ENCODE assay signal across 8 cellular contexts in genomic region chr7:6636741-6637543, GRCh38. TPM values are rescaled to one million over a fixed set of nuclear protein-coding genes. Genes with fewer than 3 reads are reported as not detected.
A peak's percentile ranks its signal among the peaks of the same experiment; 100 is the strongest.
DNase-seq lines count a peak whose midpoint lies in the region; ATAC-seq and TF ChIP-seq lines count a peak whose summit lies in the region.

TSS of gene ZNF316 (plus strand) at chr7:6637318. CDS start at chr7:6642410, 5,092 bp downstream.

- intact Hi-C loops in A673 (cut with micrococcal nuclease; ENCODE audit: unreplicated experiment) (no loop called here), Panc1 (cut with micrococcal nuclease; ENCODE audit: unreplicated experiment) (no loop called here)

- peaks cover 6% of the 10 kb centered on the region for H3K4me1 ChIP-seq in A673 (ENCODE audit: insufficient read depth, low read length, poor library complexity, severe bottlenecking)
- H3K4me1 ChIP-seq in Panc1 (ENCODE audit: control insufficient read depth, insufficient read depth, low read length), result peaks cover 15% of the 10 kb centered on the region
- no peaks in the 10 kb centered on the region for H3K4me1 ChIP-seq in foreskin keratinocyte
- peaks cover 17% of the 10 kb centered on the region for H3K4me1 ChIP-seq in neuron (ENCODE audit: insufficient read depth, low read length)

- BruUV-seq in A673 (replicated peaks; lab: Mats Ljungman, UMichigan) (no TSS peak), Panc1 (replicated peaks; lab: Mats Ljungman, UMichigan) (TSS peak; percentile 91)

- H3K36me3 ChIP-seq in A673 (ENCODE audit: insufficient read depth, low read length, poor library complexity, severe bottlenecking) (peaks cover 5% of the 10 kb centered on the region), Panc1 (ENCODE audit: control insufficient read depth, insufficient read depth, low read length) (peaks cover 4% of the 10 kb centered on the region; the same call in 1 of the 2 replicates), neuron (ENCODE audit: insufficient read depth, low read length) (peaks cover 27% of the 10 kb centered on the region)

- TF ChIP-seq CTCF in A673 (conservative IDR thresholded peaks at IDR 0.05; ENCODE audit: low read depth, low read length), result no peak
- TF ChIP-seq CTCF in Panc1 (IDR thresholded peaks at IDR 0.05), result no peak
- TF ChIP-seq CTCF in foreskin keratinocyte (conservative IDR thresholded peaks at IDR 0.05), result no peak

- H2AFZ ChIP-seq in neuron (ENCODE audit: low read depth, low read length), result peak within 1 kb of the TSS; percentile 82

- H3K27ac ChIP-seq in A673 (ENCODE audit: low read depth, low read length, poor library complexity, severe bottlenecking), result peak within 1 kb of the TSS; percentile 83
- peak within 1 kb of the TSS; percentile 84 for H3K27ac ChIP-seq in Panc1 (ENCODE audit: low read length)
- H3K27ac ChIP-seq in foreskin keratinocyte, result peak within 1 kb of the TSS; percentile 74

- in situ Hi-C loops in Panc1 (cut with HindIII; ENCODE audit: low pct_unique_long_range_greater_than_20kb, low sequenced_read_pairs), result no loop called here

- DNase-seq in A673 (ENCODE audit: low spot score), result peak; percentile 43
- no peak for DNase-seq in Panc1 (ENCODE audit: low read depth, low spot score)
- DNase-seq in activated T-helper 9 cell treated with anti-CD3 and anti-CD28 coated beads, Interleukin-2, amount 50 U/mL, for 16 hours (ENCODE audit: low read depth), result peak; percentile 52
- DNase-seq in foreskin keratinocyte, result no peak
- DNase-seq in superior temporal gyrus (ENCODE audit: extremely low spot score), result peak; percentile 60

- ATAC-seq in GM18511 (IDR thresholded peaks at IDR 0.05; ENCODE audit: unreplicated experiment) (peak; percentile 72), HG02981 (IDR thresholded peaks at IDR 0.05; ENCODE audit: unreplicated experiment) (peak; percentile 63), Panc1 (peak; percentile 84), foreskin keratinocyte (peak; percentile 29)

- H3K9me3 ChIP-seq in A673 (ENCODE audit: low read depth, low read length, poor library complexity, severe bottlenecking) (no peaks in the 10 kb centered on the region), Panc1 (ENCODE audit: control insufficient read depth, insufficient read depth, low read depth, low read length) (no peaks in the 10 kb centered on the region), neuron (ENCODE audit: low read length) (no peaks in the 10 kb centered on the region)

- POLR2A ChIA-PET in A673 (lab: Charles Lee; ENCODE audit: low non-redundant PET), result no interaction called here
- POLR2A ChIA-PET in Panc1 (lab: Charles Lee), result no interaction called here

- H3K4me3 ChIP-seq in A673 (ENCODE audit: low read depth, low read length, poor library complexity, severe bottlenecking) (peak within 1 kb of the TSS; percentile 78), Panc1 (ENCODE audit: low read depth in 2 of 2, low read length in 2 of 2) (peak within 1 kb of the TSS; percentile 77 to 78), neuron (ENCODE audit: low read length) (peak within 1 kb of the TSS; percentile 77)

- CTCF ChIA-PET in A673 (lab: Charles Lee), result no interaction called here
- CTCF ChIA-PET in Panc1 (lab: Charles Lee), result interaction anchor here (0.6 kb wide), 1 partner anchor 89 kb away, joined by 3 read pairs; no protein-coding TSS in a partner anchor

- no peaks in the 10 kb centered on the region for H3K27me3 ChIP-seq in A673 (replicated peaks; ENCODE audit: insufficient read depth, low read depth, low read length, poor library complexity)
- H3K27me3 ChIP-seq in Panc1 (ENCODE audit: control insufficient read depth, insufficient read depth, low read length), result no peaks in the 10 kb centered on the region
- H3K27me3 ChIP-seq in foreskin keratinocyte, result no peaks in the 10 kb centered on the region
- no peaks in the 10 kb centered on the region for H3K27me3 ChIP-seq in neuron (ENCODE audit: insufficient read depth, low read length)

RNA-seq across cellular contexts. Expression of gene ZNF316, which starts in this region (rescaled TPM):
- total RNA-seq in A673 (2021) (29.1 and 32.1 TPM in 2 replicates), Panc1 (2021; ENCODE audit: unreplicated experiment) (37.8 TPM), foreskin keratinocyte (7.9 and 8.5 TPM in 2 replicates)
- 35.1 TPM for polyA plus RNA-seq in Panc1 (2012; ENCODE audit: insufficient read length)
- 5.2 and 5.5 TPM in 2 replicates for polyA plus RNA-seq in foreskin keratinocyte

Comparison
In these comparisons a context has a peak if more than half of its experiments do, and no peak if none do; other contexts are left out.
1. DNase-seq: peak in A673 (single experiment), activated T-helper 9 cell treated with anti-CD3 and anti-CD28 coated beads, Interleukin-2, amount 50 U/mL, for 16 hours (single experiment) and superior temporal gyrus (single experiment); none in Panc1 (single experiment) and foreskin keratinocyte (0 of 2).
2. ATAC-seq: peak in every context shown above with its lines; median percentile 84 in Panc1; 72 in GM18511; 63 in HG02981; 29 in foreskin keratinocyte.
3. Peak in every context shown above with its lines, with median percentiles within 50 percentile points of each other: H3K27ac ChIP-seq and H3K4me3 ChIP-seq.